8 cellular contexts compared by ENCODE assay signal in the genomic region with DNA sequence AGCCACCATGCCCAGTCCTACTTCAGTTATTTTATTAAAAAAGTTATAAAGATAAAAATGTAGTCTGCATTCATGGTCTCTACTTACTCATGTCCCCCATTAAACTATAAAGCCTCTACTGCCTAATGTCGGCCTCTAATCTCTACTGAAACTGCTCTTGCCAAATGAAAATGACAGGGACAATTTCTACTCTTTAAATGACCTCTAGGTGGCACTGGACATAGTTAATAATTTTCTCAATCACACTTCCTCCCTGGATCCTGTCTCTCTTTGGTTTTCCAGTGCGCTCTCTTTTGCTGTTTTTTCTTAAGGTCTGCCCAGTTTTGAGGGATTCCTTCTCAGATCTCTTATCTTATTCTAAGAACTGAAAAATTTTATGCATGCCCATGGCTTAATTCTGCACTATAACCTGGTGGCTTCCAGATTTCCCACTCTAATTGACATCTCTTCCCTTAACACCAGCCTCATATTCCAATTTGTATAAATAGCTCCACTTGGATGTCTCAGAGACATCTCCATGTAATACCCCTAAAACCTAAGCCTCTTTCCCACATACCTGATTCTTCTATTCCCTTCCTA. TPM values are rescaled to one million over a fixed set of nuclear protein-coding genes. Genes with fewer than 3 reads are reported as not detected.
DNase-seq lines count a peak whose midpoint lies in the region; ATAC-seq, FAIRE-seq and TF ChIP-seq lines count a peak whose summit lies in the region.

No MANE protein-coding gene starts in this region.

- no peaks in the 10 kb centered on the region for H3K9me3 Mint-ChIP-seq in CD4-positive, alpha-beta memory T cell

- H3K27me3 ChIP-seq in CD4-positive, alpha-beta memory T cell (ENCODE audit: insufficient read depth, low read length) = no peaks in the 10 kb centered on the region
- H3K27me3 ChIP-seq in bronchial epithelial cell (ENCODE audit: control insufficient read depth, insufficient read depth, low read length) = peaks cover 1% of the 10 kb centered on the region

- intact Hi-C loops in CD4-positive, alpha-beta memory T cell (cut with micrococcal nuclease) = no loop called here

- peak overlapping the region in 1 of 7 donors; percentile 86 for H3K27ac Mint-ChIP-seq in CD4-positive, alpha-beta memory T cell

- ATAC-seq in GM21786 (IDR thresholded peaks at IDR 0.05; ENCODE audit: unreplicated experiment) = peak; percentile 55
- no peak for ATAC-seq in GM21619 (IDR thresholded peaks at IDR 0.05; ENCODE audit: unreplicated experiment)

- TF ChIP-seq CTCF in bronchial epithelial cell (IDR thresholded peaks at IDR 0.05; ENCODE audit: insufficient read depth, low read length, severe bottlenecking) = peak; percentile 52

- H3K4me3 ChIP-seq in CD4-positive, alpha-beta memory T cell (ENCODE audit: low read length in 2 of 2) = no peak overlapping the region
- H3K4me3 ChIP-seq in bronchial epithelial cell (ENCODE audit: low read depth, low read length) = no peak overlapping the region

- CTCF ChIA-PET in CD4-positive, alpha-beta memory T cell (lab: Charles Lee; ENCODE audit: partially characterized antibody) = interaction anchor here (0.8 to 2.3 kb wide), 6 partner anchors 8 to 142 kb away, joined by 3 to 29 read pairs (median 4); no protein-coding TSS in a partner anchor

- peak in 4 of 5 donors; percentile 5 to 25 (median 10) for DNase-seq in CD4-positive, alpha-beta memory T cell
- DNase-seq in NCI-H526 (lab: John Stamatoyannopoulos, UW) (peak; percentile 22 to 70), bronchial epithelial cell (ENCODE audit: low read depth) (peak; percentile 44), midbrain (lab: John Stamatoyannopoulos, UW) (peak; percentile 63), nucleus accumbens (lab: John Stamatoyannopoulos, UW) (no peak), dedifferentiated amniotic fluid mesenchymal stem cell (ENCODE audit: extremely low spot score) (no peak)

- H3K4me1 Mint-ChIP-seq in CD4-positive, alpha-beta memory T cell = peaks cover 0 to 7% (median 6%) of the 10 kb centered on the region in 4 donors

- H3K36me3 Mint-ChIP-seq in CD4-positive, alpha-beta memory T cell = no peaks in the 10 kb centered on the region

- no peaks in the 10 kb centered on the region for H3K9me3 ChIP-seq in CD4-positive, alpha-beta memory T cell (ENCODE audit: control insufficient read depth in 1 of 2, low read length in 2 of 2)

- no peaks in the 10 kb centered on the region for H3K4me1 ChIP-seq in CD4-positive, alpha-beta memory T cell (ENCODE audit: insufficient read depth, low read length)

- no peak overlapping the region for H3K4me3 Mint-ChIP-seq in CD4-positive, alpha-beta memory T cell

- no peak for FAIRE-seq in bronchial epithelial cell (lab: Jason Lieb, UNC)

- H3K27me3 Mint-ChIP-seq in CD4-positive, alpha-beta memory T cell = peaks cover 4 to 7% of the 10 kb centered on the region in 2 donors

- POLR2A ChIA-PET in CD4-positive, alpha-beta memory T cell (lab: Charles Lee; ENCODE audit: partially characterized antibody) = no interaction called here

- H3K27ac ChIP-seq in CD4-positive, alpha-beta memory T cell (ENCODE audit: low read depth, low read length) = no peak overlapping the region

- no peaks in the 10 kb centered on the region for H3K36me3 ChIP-seq in CD4-positive, alpha-beta memory T cell (ENCODE audit: insufficient read depth, low read length)
- H3K36me3 ChIP-seq in bronchial epithelial cell (ENCODE audit: control insufficient read depth, insufficient read depth, low read length) = no peaks in the 10 kb centered on the region

RNA-seq across cellular contexts. Expression of gene MTMR6, which starts 54.3 kb away (rescaled TPM):
- 10 to 100 TPM; 18.9 to 19.1 TPM for total RNA-seq in CD4-positive, alpha-beta memory T cell
- polyA plus RNA-seq in CD4-positive, alpha-beta memory T cell = 10 to 100 TPM; 20.0 to 20.2 TPM
- 22.0 and 22.1 TPM in 2 replicates for total RNA-seq in bronchial epithelial cell

Comparison
In these comparisons a context has a peak if more than half of its experiments do, and no peak if none do; other contexts are left out.
1. DNase-seq: peak in CD4-positive, alpha-beta memory T cell (4 of 5), NCI-H526 (2 of 2), bronchial epithelial cell (single experiment) and midbrain (single experiment); none in nucleus accumbens (0 of 56) and dedifferentiated amniotic fluid mesenchymal stem cell (single experiment).